1 cellular context compared by ENCODE assay signal in the genomic region with DNA sequence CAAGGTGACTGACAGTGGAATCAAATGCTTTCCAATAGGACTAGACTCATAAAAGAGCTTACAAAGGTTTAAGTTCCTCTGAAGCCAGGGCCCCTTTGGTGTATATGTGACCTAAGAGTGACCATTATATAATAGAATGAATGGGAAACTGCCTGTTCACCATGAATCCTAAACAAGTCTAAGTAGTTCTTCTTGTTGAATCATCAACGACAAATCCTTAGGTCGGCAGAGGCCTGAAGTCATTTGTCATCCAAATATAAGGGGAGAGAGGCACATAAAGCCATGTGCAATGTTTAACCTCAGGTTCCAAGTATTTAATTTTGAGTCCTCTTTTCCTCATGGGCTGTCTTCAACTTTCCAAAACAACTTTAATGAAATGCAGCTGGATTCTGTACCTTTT.
TF ChIP-seq lines count a peak whose summit lies in the region.

No MANE protein-coding gene starts in this region.

TF ChIP-seq in IMR-90, 13 proteins besides CTCF, POLR2A, EP300 and RAD21:
- TF ChIP-seq, protein P1, sequence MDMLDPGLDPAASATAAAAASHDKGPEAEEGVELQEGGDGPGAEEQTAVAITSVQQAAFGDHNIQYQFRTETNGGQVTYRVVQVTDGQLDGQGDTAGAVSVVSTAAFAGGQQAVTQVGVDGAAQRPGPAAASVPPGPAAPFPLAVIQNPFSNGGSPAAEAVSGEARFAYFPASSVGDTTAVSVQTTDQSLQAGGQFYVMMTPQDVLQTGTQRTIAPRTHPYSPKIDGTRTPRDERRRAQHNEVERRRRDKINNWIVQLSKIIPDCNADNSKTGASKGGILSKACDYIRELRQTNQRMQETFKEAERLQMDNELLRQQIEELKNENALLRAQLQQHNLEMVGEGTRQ (IDR thresholded peaks at IDR 0.05; ENCODE audit: low read depth, low read length) = no peak
- TF ChIP-seq MAFK (IDR thresholded peaks at IDR 0.05; ENCODE audit: low read depth, low read length) = peak; percentile 19; the same call in 1 of the 2 replicates
